In genomic region chr13:113854238-113855011, GRCh38 we compare ENCODE assay signal across 8 cellular contexts. TPM values are rescaled to one million over a fixed set of nuclear protein-coding genes. Genes with fewer than 3 reads are reported as not detected.
DNase-seq lines count a peak whose midpoint lies in the region; ATAC-seq and TF ChIP-seq lines count a peak whose summit lies in the region.

No MANE protein-coding gene starts in this region.

- H3K9me3 Mint-ChIP-seq in natural killer cell (no peaks in the 10 kb centered on the region), nephron progenitor cell (no peaks in the 10 kb centered on the region)

- H3K4me1 ChIP-seq in Loucy (ENCODE audit: insufficient read depth, low read length, poor library complexity, severe bottlenecking), result peaks cover 31% of the 10 kb centered on the region

- H3K4me2 ChIP-seq in Loucy (ENCODE audit: low read depth, low read length, poor library complexity, severe bottlenecking), result peak overlapping the region; percentile 67

- H3K9me3 ChIP-seq in Loucy (ENCODE audit: insufficient read depth, low read depth, low read length), result no peaks in the 10 kb centered on the region

- H4K20me1 ChIP-seq in Loucy (ENCODE audit: insufficient read depth, low read length, poor library complexity, severe bottlenecking), result no peaks in the 10 kb centered on the region

- H3K4me3 ChIP-seq in Loucy (ENCODE audit: low read length, poor library complexity, severe bottlenecking) (peak overlapping the region; percentile 24), dorsolateral prefrontal cortex (peak overlapping the region in 6 of 59 donors; percentile 2 to 35 (median 8))

- H3K27ac Mint-ChIP-seq in natural killer cell, result no peak overlapping the region
- H3K27ac Mint-ChIP-seq in nephron progenitor cell, result no peak overlapping the region

- H3K9ac ChIP-seq in Loucy (ENCODE audit: low read depth, low read length, poor library complexity, severe bottlenecking), result peak overlapping the region; percentile 8

- H3K27me3 ChIP-seq in Loucy (ENCODE audit: insufficient read depth, low read length, poor library complexity, severe bottlenecking) (no peaks in the 10 kb centered on the region), dorsolateral prefrontal cortex (no peaks in the 10 kb centered on the region)

- ATAC-seq in natural killer cell (peak in 2 of 3 donors; percentile 36 to 42), HG02970 (IDR thresholded peaks at IDR 0.05; ENCODE audit: low FRiP score, unreplicated experiment) (no peak), GM21529 (IDR thresholded peaks at IDR 0.05; ENCODE audit: unreplicated experiment) (no peak)

- peak overlapping the region; percentile 35 for H3K4me3 Mint-ChIP-seq in natural killer cell
- no peak overlapping the region for H3K4me3 Mint-ChIP-seq in nephron progenitor cell

- H3K9me2 ChIP-seq in Loucy (replicated peaks; ENCODE audit: low read depth, low read length), result no peaks in the 10 kb centered on the region

- no peaks in the 10 kb centered on the region for H3K79me2 ChIP-seq in Loucy (ENCODE audit: insufficient read depth, low read length)

- H3K27ac ChIP-seq in dorsolateral prefrontal cortex, result peak overlapping the region in 41 of 59 donors; percentile 0 to 89 (median 51)

- intact Hi-C loops in dorsolateral prefrontal cortex (cut with DNase I) (no loop called here), natural killer cell (cut with micrococcal nuclease) (no loop called here)

- H3F3A ChIP-seq in Loucy (ENCODE audit: low read depth), result no peaks in the 10 kb centered on the region

- peak overlapping the region; percentile 14; the same call in 1 of the 2 replicates for H2AFZ ChIP-seq in Loucy (ENCODE audit: low read length)

- H3K27me3 Mint-ChIP-seq in natural killer cell (ENCODE audit: low read depth in 2 of 2) (peaks cover 6 to 7% of the 10 kb centered on the region in 2 donors), nephron progenitor cell (ENCODE audit: low read depth, poor library complexity) (peaks cover 7% of the 10 kb centered on the region)

- peak; percentile 75 for DNase-seq in AG08395 (ENCODE audit: low spot score)
- peak in 3 of 10 donors; percentile 42 to 54 (median 50) for DNase-seq in dorsolateral prefrontal cortex
- DNase-seq in natural killer cell, result peak; percentile 15
- no peak for DNase-seq in effector CD8-positive, alpha-beta T cell (lab: John Stamatoyannopoulos, UW)
- no peak for DNase-seq in nephron progenitor cell

- H3K36me3 Mint-ChIP-seq in natural killer cell (no peaks in the 10 kb centered on the region), nephron progenitor cell (ENCODE audit: low read depth) (no peaks in the 10 kb centered on the region)

- TF ChIP-seq CTCF in Loucy (conservative IDR thresholded peaks at IDR 0.05; ENCODE audit: low read length) (no peak), dorsolateral prefrontal cortex (IDR thresholded peaks at IDR 0.05 in 54 of 56, conservative IDR thresholded peaks at IDR 0.05 in 2 of 56; ENCODE audit: low read depth in 1 of 56, partially characterized antibody in 56 of 56) (peak in 1 of 56 donors; percentile 9), natural killer cell (IDR thresholded peaks at IDR 0.05) (no peak), nephron progenitor cell (IDR thresholded peaks at IDR 0.05) (no peak)

- H3K36me3 ChIP-seq in Loucy (ENCODE audit: insufficient read depth, low read length), result no peaks in the 10 kb centered on the region

- H3K4me1 Mint-ChIP-seq in natural killer cell (peaks cover 7 to 18% of the 10 kb centered on the region in 2 donors), nephron progenitor cell (peaks cover 36% of the 10 kb centered on the region)

RNA-seq across cellular contexts. Expression of gene GAS6, which starts 9.5 kb away (rescaled TPM):
- total RNA-seq in dorsolateral prefrontal cortex (10 to 100 TPM; 41.8 to 89.8 (median 62.7) TPM), natural killer cell (1 to 10 TPM in 1 of 3 donors, under 1 TPM in 2; 0.40 to 1.4 (median 0.41) TPM)

Comparison
In these comparisons a context has a peak if more than half of its experiments do, and no peak if none do; other contexts are left out.
1. DNase-seq: peak in AG08395 (single experiment) and natural killer cell (single experiment); none in effector CD8-positive, alpha-beta T cell (single experiment) and nephron progenitor cell (single experiment).
2. ATAC-seq: peak in natural killer cell (2 of 3); none in HG02970 (single experiment) and GM21529 (single experiment).
3. RNA of gene GAS6, which starts 9.5 kb away (total RNA-seq): 41.8 to 89.8 TPM in dorsolateral prefrontal cortex; 0.40 to 1.4 TPM in natural killer cell; every median in the first group is over 10 times any median in the second.